In the genomic region with DNA sequence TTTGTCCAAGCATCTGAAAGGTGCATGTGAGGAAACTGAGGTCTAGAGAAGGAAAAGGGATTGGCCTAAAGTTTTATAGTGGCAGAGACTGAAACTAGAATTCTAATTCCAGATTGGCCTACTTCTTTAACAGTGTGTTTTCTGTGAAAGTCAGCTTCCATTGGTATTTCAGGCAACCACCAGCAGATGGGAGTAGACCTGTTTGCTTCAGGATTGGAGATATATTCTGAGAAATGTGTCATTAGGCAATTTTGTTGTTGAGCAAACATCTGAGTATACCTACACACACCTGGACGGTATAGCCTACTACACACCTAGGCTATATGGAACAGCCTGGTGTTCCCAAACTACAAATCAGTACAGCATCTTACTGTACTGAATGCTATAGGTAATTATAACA, we compare ENCODE assay signal across 1 cellular context.
TF ChIP-seq lines count a peak whose summit lies in the region.

No MANE protein-coding gene starts in this region.

TF ChIP-seq in H1, 55 proteins besides CTCF, POLR2A, EP300 and RAD21 (continued from another document):
- TF ChIP-seq SIX5 (IDR thresholded peaks at IDR 0.05; ENCODE audit: low read depth, low read length), result no peak
- TF ChIP-seq, protein P1, sequence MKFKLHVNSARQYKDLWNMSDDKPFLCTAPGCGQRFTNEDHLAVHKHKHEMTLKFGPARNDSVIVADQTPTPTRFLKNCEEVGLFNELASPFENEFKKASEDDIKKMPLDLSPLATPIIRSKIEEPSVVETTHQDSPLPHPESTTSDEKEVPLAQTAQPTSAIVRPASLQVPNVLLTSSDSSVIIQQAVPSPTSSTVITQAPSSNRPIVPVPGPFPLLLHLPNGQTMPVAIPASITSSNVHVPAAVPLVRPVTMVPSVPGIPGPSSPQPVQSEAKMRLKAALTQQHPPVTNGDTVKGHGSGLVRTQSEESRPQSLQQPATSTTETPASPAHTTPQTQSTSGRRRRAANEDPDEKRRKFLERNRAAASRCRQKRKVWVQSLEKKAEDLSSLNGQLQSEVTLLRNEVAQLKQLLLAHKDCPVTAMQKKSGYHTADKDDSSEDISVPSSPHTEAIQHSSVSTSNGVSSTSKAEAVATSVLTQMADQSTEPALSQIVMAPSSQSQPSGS (IDR thresholded peaks at IDR 0.05; ENCODE audit: low read length), result no peak
- no peak for TF ChIP-seq KDM4A (IDR thresholded peaks at IDR 0.05; ENCODE audit: low read depth, low read length, severe bottlenecking)
- no peak for TF ChIP-seq POU5F1 (IDR thresholded peaks at IDR 0.05; ENCODE audit: low read depth, low read length)
- no peak for TF ChIP-seq EZH2 (IDR thresholded peaks at IDR 0.05; ENCODE audit: low read depth, low read length, severe bottlenecking)
- TF ChIP-seq, protein P2, sequence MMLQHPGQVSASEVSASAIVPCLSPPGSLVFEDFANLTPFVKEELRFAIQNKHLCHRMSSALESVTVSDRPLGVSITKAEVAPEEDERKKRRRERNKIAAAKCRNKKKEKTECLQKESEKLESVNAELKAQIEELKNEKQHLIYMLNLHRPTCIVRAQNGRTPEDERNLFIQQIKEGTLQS (IDR thresholded peaks at IDR 0.05; ENCODE audit: insufficient read depth, low read depth, low read length), result no peak
- no peak for TF ChIP-seq RBBP5 (IDR thresholded peaks at IDR 0.05; ENCODE audit: borderline replicate concordance, low read depth, low read length)
- no peak for TF ChIP-seq TAF1 (IDR thresholded peaks at IDR 0.05; ENCODE audit: low read depth, low read length)
- TF ChIP-seq NRF1 (IDR thresholded peaks at IDR 0.05; ENCODE audit: low read depth, low read length), result no peak
- no peak for TF ChIP-seq KDM1A (IDR thresholded peaks at IDR 0.05; ENCODE audit: borderline replicate concordance, low read length)
- no peak for TF ChIP-seq TAF7 (optimal IDR thresholded peaks at IDR 0.05; ENCODE audit: borderline replicate concordance, low read depth, low read length)
- TF ChIP-seq CBX8 (IDR thresholded peaks at IDR 0.05; ENCODE audit: borderline replicate concordance, low read depth, low read length), result no peak
- TF ChIP-seq FOSL1 (IDR thresholded peaks at IDR 0.05; ENCODE audit: insufficient read depth, low read depth, low read length), result no peak
- no peak for TF ChIP-seq CEBPB (IDR thresholded peaks at IDR 0.05; ENCODE audit: low read depth, low read length)
- TF ChIP-seq KDM5A (IDR thresholded peaks at IDR 0.05; ENCODE audit: low read length), result no peak
